In the genomic region with DNA sequence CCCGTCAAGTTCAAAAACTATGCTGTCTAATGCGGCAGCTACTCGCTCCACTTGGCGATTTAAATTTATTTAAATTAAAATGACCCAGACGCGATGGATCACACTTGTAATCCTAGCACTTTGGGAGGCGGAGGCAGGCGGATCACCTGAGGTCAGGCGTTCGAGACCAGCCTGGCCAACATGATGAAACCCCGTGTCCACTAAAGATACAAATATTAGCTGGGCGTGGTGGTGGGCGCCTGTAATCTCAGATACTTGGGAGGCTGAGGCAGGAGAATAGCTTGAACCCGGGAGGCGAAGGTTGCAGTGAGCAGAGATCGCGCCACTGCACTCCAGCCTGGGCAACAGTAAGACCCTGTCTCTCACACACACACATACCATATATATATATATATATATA, we compare ENCODE assay signal across 8 cellular contexts. TPM values are rescaled to one million over a fixed set of nuclear protein-coding genes. Genes with fewer than 3 reads are reported as not detected.
A peak's percentile ranks its signal among the peaks of the same experiment; 100 is the strongest.
DNase-seq lines count a peak whose midpoint lies in the region; ATAC-seq and TF ChIP-seq lines count a peak whose summit lies in the region.
"Not testable (repeated sequence)": the region's sequence is repeated elsewhere in the genome, so short reads cannot be mapped to it uniquely, and the experiment has no call there.

No MANE protein-coding gene starts in this region.

- H3K9me2 ChIP-seq in DOHH2 (replicated peaks; ENCODE audit: control insufficient read depth, low read length): not testable (repeated sequence)

- H3K79me1 ChIP-seq in trophoblast cell (ENCODE audit: low read length): peaks cover 15% of the 10 kb centered on the region

- not testable (repeated sequence) for H3K9me3 Mint-ChIP-seq in endothelial cell (ENCODE audit: unreplicated experiment); immature natural killer cell

- not testable (repeated sequence) for DNase-seq in MG63; WERI-Rb-1; adipocyte (ENCODE audit: low read depth); endothelial cell (ENCODE audit: low spot score); immature natural killer cell; trophoblast cell; upper lobe of right lung

- not testable (repeated sequence) for H3K9ac ChIP-seq in adipocyte (ENCODE audit: low read length); trophoblast cell (ENCODE audit: low read length)

- not testable (repeated sequence) for H4K12ac ChIP-seq in trophoblast cell (ENCODE audit: low read depth, low read length)

- not testable (repeated sequence) for H3K18ac ChIP-seq in trophoblast cell (ENCODE audit: low read length)

- ATAC-seq in upper lobe of right lung: not testable (repeated sequence)

- H3K4me2 ChIP-seq in DOHH2 (ENCODE audit: low read length): peak overlapping the region; percentile 56
- H3K4me2 ChIP-seq in trophoblast cell (ENCODE audit: low read length): peak overlapping the region; percentile 33

- H4K8ac ChIP-seq in trophoblast cell (ENCODE audit: low read depth, low read length): not testable (repeated sequence)

- not testable (repeated sequence) for H4K20me1 ChIP-seq in DOHH2 (ENCODE audit: control insufficient read depth, insufficient read depth, low read depth, low read length)

- TF ChIP-seq CTCF in DOHH2 (IDR thresholded peaks at IDR 0.05; ENCODE audit: low read depth, low read length, poor library complexity, severe bottlenecking); WERI-Rb-1 (IDR thresholded peaks at IDR 0.05; ENCODE audit: low read depth, low read length); endothelial cell (IDR thresholded peaks at IDR 0.05; ENCODE audit: unreplicated experiment); upper lobe of right lung (IDR thresholded peaks at IDR 0.05): not testable (repeated sequence)

- H3K27ac Mint-ChIP-seq in endothelial cell (ENCODE audit: unreplicated experiment): not testable (repeated sequence)
- H3K27ac Mint-ChIP-seq in immature natural killer cell: peak overlapping the region in 1 of 6 donors; percentile 22

- H3K4me1 Mint-ChIP-seq in endothelial cell (ENCODE audit: unreplicated experiment) (peaks cover 30% of the 10 kb centered on the region), immature natural killer cell (peaks cover 20 to 33% of the 10 kb centered on the region in 2 donors)

- not testable (repeated sequence) for H2BK5ac ChIP-seq in trophoblast cell (ENCODE audit: low read depth, low read length, poor library complexity)

- not testable (repeated sequence) for H3K27ac ChIP-seq in DOHH2 (ENCODE audit: low read depth, low read length); WERI-Rb-1; trophoblast cell (ENCODE audit: low read depth, low read length); upper lobe of right lung

- H3K4me3 ChIP-seq in DOHH2 (ENCODE audit: low read length) (peak overlapping the region; percentile 98), MG63 (peak overlapping the region; percentile 98), WERI-Rb-1 (ENCODE audit: low read depth, low read length) (peak overlapping the region; percentile 72), adipocyte (ENCODE audit: low read length) (peak overlapping the region; percentile 97), upper lobe of right lung (peak overlapping the region; percentile 71)
- H3K4me3 ChIP-seq in trophoblast cell (ENCODE audit: low read depth, low read length): not testable (repeated sequence)

- H3K27me3 Mint-ChIP-seq in endothelial cell (ENCODE audit: unreplicated experiment): not testable (repeated sequence)
- H3K27me3 Mint-ChIP-seq in immature natural killer cell (ENCODE audit: low read depth in 3 of 3): peaks cover 6 to 14% (median 7%) of the 10 kb centered on the region in 3 donors

- not testable (repeated sequence) for H3F3A ChIP-seq in DOHH2 (ENCODE audit: control insufficient read depth, insufficient read depth)

- H3K14ac ChIP-seq in trophoblast cell (ENCODE audit: low read length): not testable (repeated sequence)

- H3K36me3 ChIP-seq in DOHH2 (ENCODE audit: control insufficient read depth, low read length) (peaks cover 48% of the 10 kb centered on the region), MG63 (peaks cover 30% of the 10 kb centered on the region), WERI-Rb-1 (peaks cover 37% of the 10 kb centered on the region), adipocyte (ENCODE audit: control insufficient read depth, insufficient read depth, low read length, severe bottlenecking) (peaks cover 14% of the 10 kb centered on the region), trophoblast cell (ENCODE audit: control insufficient read depth in 1 of 2, insufficient read depth in 2 of 2, low read length in 2 of 2) (peaks cover 2 to 19% of the 10 kb centered on the region in 2 experiments), upper lobe of right lung (peaks cover 39% of the 10 kb centered on the region)

- not testable (repeated sequence) for H3K23ac ChIP-seq in trophoblast cell (ENCODE audit: low read length)

- not testable (repeated sequence) for H2AK5ac ChIP-seq in trophoblast cell (ENCODE audit: low read length)

- H3K4ac ChIP-seq in trophoblast cell (ENCODE audit: low read depth, low read length): peak overlapping the region; percentile 60

- H3K79me2 ChIP-seq in DOHH2 (ENCODE audit: control insufficient read depth, low read length): peaks cover 28% of the 10 kb centered on the region
- not testable (repeated sequence) for H3K79me2 ChIP-seq in trophoblast cell (ENCODE audit: control insufficient read depth, insufficient read depth, low read length, poor library complexity)

- H3K27me3 ChIP-seq in DOHH2 (ENCODE audit: control insufficient read depth, low read length); MG63; WERI-Rb-1 (ENCODE audit: insufficient read depth, low read depth, severe bottlenecking); adipocyte (replicated peaks; ENCODE audit: control insufficient read depth, insufficient read depth, low read length); trophoblast cell (ENCODE audit: insufficient read depth, low read length); upper lobe of right lung: not testable (repeated sequence)

- H3K9me3 ChIP-seq in DOHH2 (ENCODE audit: control insufficient read depth, insufficient read depth, low read length); MG63; WERI-Rb-1 (ENCODE audit: severe bottlenecking); adipocyte (ENCODE audit: control insufficient read depth, low read length); trophoblast cell (ENCODE audit: insufficient read depth, low read depth, low read length); upper lobe of right lung: not testable (repeated sequence)

- intact Hi-C loops in upper lobe of right lung (cut with DNase I): not testable (repeated sequence)

- H2BK120ac ChIP-seq in trophoblast cell (ENCODE audit: insufficient read depth, low read length, poor library complexity): not testable (repeated sequence)

- WGBS in trophoblast cell (ENCODE audit: extremely low coverage, insufficient coverage, insufficient read length): no CpG with 5 or more reads among the region's 17 CpGs

- H3K4me3 Mint-ChIP-seq in endothelial cell (ENCODE audit: unreplicated experiment) (peak overlapping the region; percentile 76), immature natural killer cell (peak overlapping the region; percentile 33 to 46 (median 44))

- H3K4me1 ChIP-seq in DOHH2 (ENCODE audit: control insufficient read depth, low read length) (peaks cover 16% of the 10 kb centered on the region), adipocyte (ENCODE audit: control insufficient read depth, insufficient read depth, low read length) (peaks cover 10% of the 10 kb centered on the region), upper lobe of right lung (peaks cover 13% of the 10 kb centered on the region)
- not testable (repeated sequence) for H3K4me1 ChIP-seq in trophoblast cell (ENCODE audit: control insufficient read depth in 1 of 2, insufficient read depth in 2 of 2, low read length in 2 of 2)

- H3K36me3 Mint-ChIP-seq in endothelial cell (ENCODE audit: low read depth, unreplicated experiment) (peaks cover 17% of the 10 kb centered on the region), immature natural killer cell (peaks cover 10 to 17% (median 13%) of the 10 kb centered on the region in 3 donors)

- H4K91ac ChIP-seq in trophoblast cell (ENCODE audit: low read depth, low read length): not testable (repeated sequence)

- H2BK12ac ChIP-seq in trophoblast cell (ENCODE audit: low read length): not testable (repeated sequence)

- not testable (repeated sequence) for H2AFZ ChIP-seq in trophoblast cell (ENCODE audit: insufficient read depth, low read length, poor library complexity)

RNA-seq across cellular contexts. Expression of gene CFAP298, which starts 1.2 kb away (rescaled TPM):
- total RNA-seq in MG63 (2014; rRNA removed; shearing (Covaris generic); ENCODE audit: low replicate concordance): 65.4 and 92.8 TPM in 2 replicates
- total RNA-seq in endothelial cell (ENCODE audit: unreplicated experiment): 60.3 TPM
- 10 to 100 TPM; 40.2 to 56.2 (median 46.8) TPM for polyA plus RNA-seq in immature natural killer cell
- polyA plus RNA-seq in trophoblast cell (2013): 51.7 and 52.4 TPM in 2 replicates
- 30.7 TPM for total RNA-seq in upper lobe of right lung

RNA-seq across cellular contexts. Expression of gene TCP10L, which starts 25.6 kb away (rescaled TPM):
- 0.69 TPM in 1 of 2 replicates, not detected in the other for total RNA-seq in MG63 (2014; rRNA removed; shearing (Covaris generic); ENCODE audit: low replicate concordance)
- 0.31 TPM for total RNA-seq in endothelial cell (ENCODE audit: unreplicated experiment)
- under 1 TPM in 2 of 3 donors, not detected in 1; 0.31 to 0.75 TPM for polyA plus RNA-seq in immature natural killer cell
- polyA plus RNA-seq in trophoblast cell (2013): 1.0 and 1.3 TPM in 2 replicates
- 0.78 TPM for total RNA-seq in upper lobe of right lung
